Comparison of ENCODE assay signal across 8 cellular contexts in genomic region chr13:26255717-26256277, GRCh38. TPM values are rescaled to one million over a fixed set of nuclear protein-coding genes. Genes with fewer than 3 reads are reported as not detected.
DNase-seq lines count a peak whose midpoint lies in the region; ATAC-seq lines count a peak whose summit lies in the region.

No MANE protein-coding gene starts in this region.

- ATAC-seq in HG02970 (IDR thresholded peaks at IDR 0.05; ENCODE audit: low FRiP score, unreplicated experiment) (no peak), HG03442 (IDR thresholded peaks at IDR 0.05; ENCODE audit: unreplicated experiment) (no peak)

- no peaks in the 10 kb centered on the region for H3K9me3 Mint-ChIP-seq in activated T-cell treated with anti-CD3 and anti-CD28 coated beads, Interleukin-2, amount 50 U/mL, for 24 hours

- 65 to 70% methylated on average over 7 to 10 of the region's 10 CpGs for WGBS in ectodermal cell, 2 experiments

- no peaks in the 10 kb centered on the region for H3K27me3 ChIP-seq in ectodermal cell (ENCODE audit: control insufficient read depth, insufficient read depth, low read length, poor library complexity, severe bottlenecking)

- H3K27me3 Mint-ChIP-seq in activated T-cell treated with anti-CD3 and anti-CD28 coated beads, Interleukin-2, amount 50 U/mL, for 24 hours = no peaks in the 10 kb centered on the region

- DNase-seq in activated T-cell treated with anti-CD3 and anti-CD28 coated beads, Interleukin-2, amount 50 U/mL, for 24 hours = no peak
- DNase-seq in activated T-cell treated with anti-CD3 and anti-CD28 coated beads, Interleukin-2, amount 50 U/mL, for 1 hour = no peak
- DNase-seq in NCI-H748 (lab: John Stamatoyannopoulos, UW; ENCODE audit: unreplicated experiment) = peak; percentile 45
- DNase-seq in pons (ENCODE audit: low spot score) = peak; percentile 22
- no peak for DNase-seq in NCI-H226

- H3K4me3 Mint-ChIP-seq in activated T-cell treated with anti-CD3 and anti-CD28 coated beads, Interleukin-2, amount 50 U/mL, for 24 hours = peak overlapping the region; percentile 85

- no peak overlapping the region for H3K27ac Mint-ChIP-seq in activated T-cell treated with anti-CD3 and anti-CD28 coated beads, Interleukin-2, amount 50 U/mL, for 24 hours

- peak overlapping the region; percentile 87 for H3K4me3 ChIP-seq in ectodermal cell (ENCODE audit: insufficient read depth, low read depth, low read length)

- H3K4me1 ChIP-seq in ectodermal cell (ENCODE audit: control insufficient read depth, insufficient read depth, low read length) = no peaks in the 10 kb centered on the region

- H3K36me3 Mint-ChIP-seq in activated T-cell treated with anti-CD3 and anti-CD28 coated beads, Interleukin-2, amount 50 U/mL, for 24 hours (ENCODE audit: low read depth) = peaks cover 8% of the 10 kb centered on the region

- no peaks in the 10 kb centered on the region for H3K36me3 ChIP-seq in ectodermal cell (ENCODE audit: control insufficient read depth, insufficient read depth, low read length)

- peaks cover 49% of the 10 kb centered on the region for H3K4me1 Mint-ChIP-seq in activated T-cell treated with anti-CD3 and anti-CD28 coated beads, Interleukin-2, amount 50 U/mL, for 24 hours (ENCODE audit: low read depth)

- H3K27ac ChIP-seq in ectodermal cell (ENCODE audit: insufficient read depth, low read depth, low read length, poor library complexity, severe bottlenecking) = no peak overlapping the region

- H3K9me3 ChIP-seq in ectodermal cell (ENCODE audit: control insufficient read depth, low read length) = no peaks in the 10 kb centered on the region

RNA-seq across cellular contexts. Expression of gene CDK8, which starts 1.9 kb away (rescaled TPM):
- 34.3 TPM for polyA plus RNA-seq in ectodermal cell (2013, experiment 1 of 4)
- 29.3 TPM for polyA plus RNA-seq in ectodermal cell (2013, experiment 2 of 4)
- 32.6 TPM for polyA plus RNA-seq in ectodermal cell (2013, experiment 3 of 4)
- polyA plus RNA-seq in ectodermal cell (2013, experiment 4 of 4) = 34.3 TPM

RNA-seq across cellular contexts. Expression of gene RNF6, which starts 33.7 kb away (rescaled TPM):
- 17.2 TPM for polyA plus RNA-seq in ectodermal cell (2013, experiment 1 of 4)
- 19.3 TPM for polyA plus RNA-seq in ectodermal cell (2013, experiment 2 of 4)
- 15.7 TPM for polyA plus RNA-seq in ectodermal cell (2013, experiment 3 of 4)
- polyA plus RNA-seq in ectodermal cell (2013, experiment 4 of 4) = 16.6 TPM

Comparison
In these comparisons a context has a peak if more than half of its experiments do, and no peak if none do; other contexts are left out.
1. DNase-seq: peak in NCI-H748 (single experiment) and pons (single experiment); none in activated T-cell treated with anti-CD3 and anti-CD28 coated beads, Interleukin-2, amount 50 U/mL, for 24 hours (single experiment), activated T-cell treated with anti-CD3 and anti-CD28 coated beads, Interleukin-2, amount 50 U/mL, for 1 hour (single experiment) and NCI-H226 (single experiment).